ENCODE assay signal across 8 cellular contexts in genomic region chr14:50955373-50956043, GRCh38. TPM values are rescaled to one million over a fixed set of nuclear protein-coding genes. Genes with fewer than 3 reads are reported as not detected.
DNase-seq lines count a peak whose midpoint lies in the region; ATAC-seq and TF ChIP-seq lines count a peak whose summit lies in the region.

No MANE protein-coding gene starts in this region.

- intact Hi-C loops in left colon (cut with DNase I, micrococcal nuclease), result loop anchor here in 1 of 2 donors (10.0 kb wide), 1 partner anchor 269 kb away; no protein-coding TSS in a partner anchor
- intact Hi-C loops in stomach (cut with DNase I; ENCODE audit: low total_unique reads), result no loop called here

- 69 to 89% (median 75%) methylated on average over 4 to 5 of the region's 5 CpGs for WGBS in stomach, 5 donors

- H3K4me1 ChIP-seq in stomach, result peaks cover 0 to 10% (median 5%) of the 10 kb centered on the region in 4 donors

- DNase-seq in H7, result peak; percentile 76
- peak; percentile 22 for DNase-seq in NCI-H82 treated with DMSO at 0.1 percent for 48 hours (lab: John Stamatoyannopoulos, UW; ENCODE audit: unreplicated experiment)
- peak; percentile 74 to 92 for DNase-seq in T47D (ENCODE audit: low read depth in 1 of 2, low spot score in 1 of 2)
- peak; percentile 78 to 84 for DNase-seq in left colon
- DNase-seq in stomach, result no peak
- no peak for DNase-seq in activated CD4-positive, alpha-beta T cell treated with anti-CD3 and anti-CD28 coated beads for 4 hours

- ATAC-seq in left colon (peak; percentile 97), HG02623 (IDR thresholded peaks at IDR 0.05; ENCODE audit: unreplicated experiment) (no peak)

- H3K27me3 ChIP-seq in H7 (ENCODE audit: control insufficient read depth, insufficient read depth, low read length) (no peaks in the 10 kb centered on the region), stomach (no peaks in the 10 kb centered on the region)

- H3K27ac ChIP-seq in C4-2B (peak overlapping the region; percentile 50), stomach (peak overlapping the region in 4 of 5 donors; percentile 9 to 86 (median 30))

- H3K9me3 ChIP-seq in stomach, result no peaks in the 10 kb centered on the region

- H3K36me3 ChIP-seq in H7 (replicated peaks; ENCODE audit: control insufficient read depth, insufficient read depth, low read length) (no peaks in the 10 kb centered on the region), stomach (no peaks in the 10 kb centered on the region)

- no peak for TF ChIP-seq EP300 in stomach (IDR thresholded peaks at IDR 0.05)

- TF ChIP-seq POLR2A in stomach (IDR thresholded peaks at IDR 0.05), result no peak

- H3K4me3 ChIP-seq in H7 (ENCODE audit: insufficient read depth, low read depth, low read length), result no peak overlapping the region
- H3K4me3 ChIP-seq in stomach, result no peak overlapping the region

- in situ Hi-C loops in T47D (cut with HindIII; ENCODE audit: low pct_unique_long_range_greater_than_20kb, low sequenced_read_pairs), result no loop called here

- peak; percentile 43 for TF ChIP-seq CTCF in C4-2B (conservative IDR thresholded peaks at IDR 0.05)
- no peak for TF ChIP-seq CTCF in stomach (IDR thresholded peaks at IDR 0.05)

RNA-seq across cellular contexts. Expression of gene PYGL, which starts 11.2 kb away (rescaled TPM):
- total RNA-seq in H7 (2014; rRNA removed; shearing (Covaris generic)), result 71.4 and 103 TPM in 2 replicates
- total RNA-seq in left colon, result 10 to 100 TPM; 32.9 to 55.6 TPM
- 10 to 100 TPM in 4 of 5 donors, 1 to 10 TPM in 1; 6.7 to 26.1 (median 17.4) TPM for total RNA-seq in stomach
- polyA plus RNA-seq in stomach, result 10 to 100 TPM; 10.4 to 35.6 (median 18.3) TPM

Comparison
In these comparisons a context has a peak if more than half of its experiments do, and no peak if none do; other contexts are left out.
1. DNase-seq: peak in H7 (single experiment), NCI-H82 treated with DMSO at 0.1 percent for 48 hours (single experiment), T47D (2 of 2) and left colon (2 of 2); none in stomach (single experiment) and activated CD4-positive, alpha-beta T cell treated with anti-CD3 and anti-CD28 coated beads for 4 hours (0 of 2).